Comparison of ENCODE assay signal across 3 cellular contexts in genomic region chr11:79147731-79148130, GRCh38.
TF ChIP-seq lines count a peak whose summit lies in the region.

No MANE protein-coding gene starts in this region.

TF ChIP-seq in HepG2, 621 proteins besides CTCF, POLR2A, EP300 and RAD21:
- TF ChIP-seq MAFF (IDR thresholded peaks at IDR 0.05; ENCODE audit: low read depth, low read length) (peak; percentile 55; the same call in 1 of the 2 replicates), HNF4G (IDR thresholded peaks at IDR 0.05; ENCODE audit: borderline replicate concordance, low read depth, low read length) (no peak), HNF4G (CRISPR knock-in tag; IDR thresholded peaks at IDR 0.05; ENCODE audit: borderline replicate concordance, low read depth) (no peak), PAWR (CRISPR knock-in tag; IDR thresholded peaks at IDR 0.05; ENCODE audit: borderline replicate concordance) (no peak), CBX1 (IDR thresholded peaks at IDR 0.05; ENCODE audit: low read depth) (no peak), ZNF431 (CRISPR knock-in tag; IDR thresholded peaks at IDR 0.05; ENCODE audit: borderline replicate concordance, low read depth) (no peak), ZNF562 (CRISPR knock-in tag; IDR thresholded peaks at IDR 0.05; ENCODE audit: borderline replicate concordance) (no peak), HNRNPL (IDR thresholded peaks at IDR 0.05; ENCODE audit: low read depth, low read length) (no peak), MAFK (conservative IDR thresholded peaks at IDR 0.05 in 1 of 2, IDR thresholded peaks at IDR 0.05 in 1 of 2; ENCODE audit: low read length in 2 of 2) (peak; percentile 61 to 71; a peak in 3 of 4 replicates), KLF13 (CRISPR knock-in tag; IDR thresholded peaks at IDR 0.05) (no peak), NRL (CRISPR knock-in tag; IDR thresholded peaks at IDR 0.05; ENCODE audit: borderline replicate concordance) (no peak), CBX2 (IDR thresholded peaks at IDR 0.05; ENCODE audit: low read depth, low read length) (no peak), CBX2 (CRISPR knock-in tag; IDR thresholded peaks at IDR 0.05; ENCODE audit: low read depth) (no peak)

TF ChIP-seq in K562, 482 proteins besides CTCF, POLR2A, EP300 and RAD21:
- TF ChIP-seq THRAP3 (IDR thresholded peaks at IDR 0.05; ENCODE audit: borderline replicate concordance), result no peak
- TF ChIP-seq MCM2 (IDR thresholded peaks at IDR 0.05; ENCODE audit: low read depth), result no peak
- TF ChIP-seq, protein P1, sequence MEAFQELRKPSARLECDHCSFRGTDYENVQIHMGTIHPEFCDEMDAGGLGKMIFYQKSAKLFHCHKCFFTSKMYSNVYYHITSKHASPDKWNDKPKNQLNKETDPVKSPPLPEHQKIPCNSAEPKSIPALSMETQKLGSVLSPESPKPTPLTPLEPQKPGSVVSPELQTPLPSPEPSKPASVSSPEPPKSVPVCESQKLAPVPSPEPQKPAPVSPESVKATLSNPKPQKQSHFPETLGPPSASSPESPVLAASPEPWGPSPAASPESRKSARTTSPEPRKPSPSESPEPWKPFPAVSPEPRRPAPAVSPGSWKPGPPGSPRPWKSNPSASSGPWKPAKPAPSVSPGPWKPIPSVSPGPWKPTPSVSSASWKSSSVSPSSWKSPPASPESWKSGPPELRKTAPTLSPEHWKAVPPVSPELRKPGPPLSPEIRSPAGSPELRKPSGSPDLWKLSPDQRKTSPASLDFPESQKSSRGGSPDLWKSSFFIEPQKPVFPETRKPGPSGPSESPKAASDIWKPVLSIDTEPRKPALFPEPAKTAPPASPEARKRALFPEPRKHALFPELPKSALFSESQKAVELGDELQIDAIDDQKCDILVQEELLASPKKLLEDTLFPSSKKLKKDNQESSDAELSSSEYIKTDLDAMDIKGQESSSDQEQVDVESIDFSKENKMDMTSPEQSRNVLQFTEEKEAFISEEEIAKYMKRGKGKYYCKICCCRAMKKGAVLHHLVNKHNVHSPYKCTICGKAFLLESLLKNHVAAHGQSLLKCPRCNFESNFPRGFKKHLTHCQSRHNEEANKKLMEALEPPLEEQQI (IDR thresholded peaks at IDR 0.05), result no peak
- 0 out of 2 replicates have a peak, but pooled peaks have one; percentile 19 for TF ChIP-seq MAFG (tag; conservative IDR thresholded peaks at IDR 0.05)
- no peak for TF ChIP-seq ARID4B (CRISPR knock-in tag; IDR thresholded peaks at IDR 0.05)
- no peak for TF ChIP-seq KLF1 (tag; IDR thresholded peaks at IDR 0.05)
- no peak for TF ChIP-seq TFAP4 (CRISPR knock-in tag; IDR thresholded peaks at IDR 0.05; ENCODE audit: borderline replicate concordance)
- peak; percentile 36; the same call in 1 of the 2 replicates for TF ChIP-seq ZNF316 (IDR thresholded peaks at IDR 0.05)

TF ChIP-seq in GM23338, 12 proteins besides CTCF, POLR2A, EP300 and RAD21:
- TF ChIP-seq ZNF331 (CRISPR knock-in tag; IDR thresholded peaks at IDR 0.05; ENCODE audit: low read depth) (no peak), CREB1 (CRISPR knock-in tag; IDR thresholded peaks at IDR 0.05; ENCODE audit: low read depth) (no peak), NANOG (IDR thresholded peaks at IDR 0.05; ENCODE audit: borderline replicate concordance) (no peak), EZH2 (IDR thresholded peaks at IDR 0.05; ENCODE audit: low read depth, unreplicated experiment) (no peak), STAT1 (IDR thresholded peaks at IDR 0.05; ENCODE audit: unreplicated experiment) (no peak), REST (IDR thresholded peaks at IDR 0.05; ENCODE audit: unreplicated experiment) (no peak), EZH2phosphoT487 (IDR thresholded peaks at IDR 0.05; ENCODE audit: unreplicated experiment) (no peak), POLR2AphosphoS5 (IDR thresholded peaks at IDR 0.05; ENCODE audit: low read depth) (no peak), ZNF114 (CRISPR knock-in tag; IDR thresholded peaks at IDR 0.05) (no peak), ETS1 (IDR thresholded peaks at IDR 0.05) (no peak), JUNB (IDR thresholded peaks at IDR 0.05; ENCODE audit: unreplicated experiment) (no peak)
- TF ChIP-seq, protein P2, sequence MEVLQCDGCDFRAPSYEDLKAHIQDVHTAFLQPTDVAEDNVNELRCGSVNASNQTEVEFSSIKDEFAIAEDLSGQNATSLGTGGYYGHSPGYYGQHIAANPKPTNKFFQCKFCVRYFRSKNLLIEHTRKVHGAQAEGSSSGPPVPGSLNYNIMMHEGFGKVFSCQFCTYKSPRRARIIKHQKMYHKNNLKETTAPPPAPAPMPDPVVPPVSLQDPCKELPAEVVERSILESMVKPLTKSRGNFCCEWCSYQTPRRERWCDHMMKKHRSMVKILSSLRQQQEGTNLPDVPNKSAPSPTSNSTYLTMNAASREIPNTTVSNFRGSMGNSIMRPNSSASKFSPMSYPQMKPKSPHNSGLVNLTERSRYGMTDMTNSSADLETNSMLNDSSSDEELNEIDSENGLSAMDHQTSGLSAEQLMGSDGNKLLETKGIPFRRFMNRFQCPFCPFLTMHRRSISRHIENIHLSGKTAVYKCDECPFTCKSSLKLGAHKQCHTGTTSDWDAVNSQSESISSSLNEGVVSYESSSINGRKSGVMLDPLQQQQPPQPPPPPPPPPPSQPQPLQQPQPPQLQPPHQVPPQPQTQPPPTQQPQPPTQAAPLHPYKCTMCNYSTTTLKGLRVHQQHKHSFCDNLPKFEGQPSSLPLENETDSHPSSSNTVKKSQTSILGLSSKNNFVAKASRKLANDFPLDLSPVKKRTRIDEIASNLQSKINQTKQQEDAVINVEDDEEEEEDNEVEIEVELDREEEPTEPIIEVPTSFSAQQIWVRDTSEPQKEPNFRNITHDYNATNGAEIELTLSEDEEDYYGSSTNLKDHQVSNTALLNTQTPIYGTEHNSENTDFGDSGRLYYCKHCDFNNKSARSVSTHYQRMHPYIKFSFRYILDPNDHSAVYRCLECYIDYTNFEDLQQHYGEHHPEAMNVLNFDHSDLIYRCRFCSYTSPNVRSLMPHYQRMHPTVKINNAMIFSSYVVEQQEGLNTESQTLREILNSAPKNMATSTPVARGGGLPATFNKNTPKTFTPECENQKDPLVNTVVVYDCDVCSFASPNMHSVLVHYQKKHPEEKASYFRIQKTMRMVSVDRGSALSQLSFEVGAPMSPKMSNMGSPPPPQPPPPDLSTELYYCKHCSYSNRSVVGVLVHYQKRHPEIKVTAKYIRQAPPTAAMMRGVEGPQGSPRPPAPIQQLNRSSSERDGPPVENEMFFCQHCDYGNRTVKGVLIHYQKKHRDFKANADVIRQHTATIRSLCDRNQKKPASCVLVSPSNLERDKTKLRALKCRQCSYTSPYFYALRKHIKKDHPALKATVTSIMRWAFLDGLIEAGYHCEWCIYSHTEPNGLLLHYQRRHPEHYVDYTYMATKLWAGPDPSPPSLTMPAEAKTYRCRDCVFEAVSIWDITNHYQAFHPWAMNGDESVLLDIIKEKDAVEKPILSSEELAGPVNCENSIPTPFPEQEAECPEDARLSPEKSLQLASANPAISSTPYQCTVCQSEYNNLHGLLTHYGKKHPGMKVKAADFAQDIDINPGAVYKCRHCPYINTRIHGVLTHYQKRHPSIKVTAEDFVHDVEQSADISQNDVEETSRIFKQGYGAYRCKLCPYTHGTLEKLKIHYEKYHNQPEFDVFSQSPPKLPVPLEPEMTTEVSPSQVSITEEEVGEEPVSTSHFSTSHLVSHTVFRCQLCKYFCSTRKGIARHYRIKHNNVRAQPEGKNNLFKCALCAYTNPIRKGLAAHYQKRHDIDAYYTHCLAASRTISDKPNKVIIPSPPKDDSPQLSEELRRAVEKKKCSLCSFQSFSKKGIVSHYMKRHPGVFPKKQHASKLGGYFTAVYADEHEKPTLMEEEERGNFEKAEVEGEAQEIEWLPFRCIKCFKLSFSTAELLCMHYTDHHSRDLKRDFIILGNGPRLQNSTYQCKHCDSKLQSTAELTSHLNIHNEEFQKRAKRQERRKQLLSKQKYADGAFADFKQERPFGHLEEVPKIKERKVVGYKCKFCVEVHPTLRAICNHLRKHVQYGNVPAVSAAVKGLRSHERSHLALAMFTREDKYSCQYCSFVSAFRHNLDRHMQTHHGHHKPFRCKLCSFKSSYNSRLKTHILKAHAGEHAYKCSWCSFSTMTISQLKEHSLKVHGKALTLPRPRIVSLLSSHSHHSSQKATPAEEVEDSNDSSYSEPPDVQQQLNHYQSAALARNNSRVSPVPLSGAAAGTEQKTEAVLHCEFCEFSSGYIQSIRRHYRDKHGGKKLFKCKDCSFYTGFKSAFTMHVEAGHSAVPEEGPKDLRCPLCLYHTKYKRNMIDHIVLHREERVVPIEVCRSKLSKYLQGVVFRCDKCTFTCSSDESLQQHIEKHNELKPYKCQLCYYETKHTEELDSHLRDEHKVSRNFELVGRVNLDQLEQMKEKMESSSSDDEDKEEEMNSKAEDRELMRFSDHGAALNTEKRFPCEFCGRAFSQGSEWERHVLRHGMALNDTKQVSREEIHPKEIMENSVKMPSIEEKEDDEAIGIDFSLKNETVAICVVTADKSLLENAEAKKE (CRISPR knock-in tag; IDR thresholded peaks at IDR 0.05), result no peak
